20 cellular contexts compared by ENCODE assay signal in genomic region chr4:27789768-27790167, GRCh38.
A peak's percentile ranks its signal among the peaks of the same experiment; 100 is the strongest.
DNase-seq lines count a peak whose midpoint lies in the region; TF ChIP-seq lines count a peak whose summit lies in the region.
"Had no signal": no experiment of that assay in that cellular context is flagged by ENCODE, and none has a peak within 500 bp of the region (broad histone marks: within the 10 kb centered on the region; RNA-seq: fewer than 3 reads in every experiment).

No MANE protein-coding gene starts in this region.

- H3K4me1 Mint-ChIP-seq in chondrocyte (ENCODE audit: low read depth) = peaks cover 31% of the 10 kb centered on the region
- H3K4me1 Mint-ChIP-seq: activated CD4-positive, alpha-beta T cell treated with anti-CD3 and anti-CD28 coated beads for 36 hours; central memory CD8-positive, alpha-beta T cell; natural killer cell; stimulated activated naive CD8-positive, alpha-beta T cell treated with anti-CD3 and anti-CD28 coated beads, Interleukin-15, amount 100 ng/mL, for 72 hours had no signal

- H3K36me3 Mint-ChIP-seq in chondrocyte (ENCODE audit: low read depth) = peaks cover 2% of the 10 kb centered on the region
- H3K36me3 Mint-ChIP-seq: mesothelial cell of epicardium, natural killer cell had no signal

- TF ChIP-seq CTCF in chondrocyte (IDR thresholded peaks at IDR 0.05) = peak; percentile 32

- peak overlapping the region; percentile 28 for H3K27ac Mint-ChIP-seq in chondrocyte (ENCODE audit: unreplicated experiment)
- H3K27ac Mint-ChIP-seq: activated CD4-positive, alpha-beta T cell treated with anti-CD3 and anti-CD28 coated beads for 36 hours; mesothelial cell of epicardium; natural killer cell; stimulated activated naive CD8-positive, alpha-beta T cell treated with anti-CD3 and anti-CD28 coated beads, Interleukin-15, amount 100 ng/mL, for 72 hours had no signal

- H3K27me3 Mint-ChIP-seq in chondrocyte (ENCODE audit: low read depth) = no peaks in the 10 kb centered on the region
- H3K27me3 Mint-ChIP-seq: activated CD4-positive, alpha-beta T cell treated with anti-CD3 and anti-CD28 coated beads for 36 hours; central memory CD8-positive, alpha-beta T cell; stimulated activated naive CD8-positive, alpha-beta T cell treated with anti-CD3 and anti-CD28 coated beads, Interleukin-15, amount 100 ng/mL, for 72 hours had no signal

- no peak overlapping the region for H3K4me3 Mint-ChIP-seq in chondrocyte (ENCODE audit: unreplicated experiment)
- H3K4me3 Mint-ChIP-seq: activated CD4-positive, alpha-beta T cell treated with anti-CD3 and anti-CD28 coated beads for 36 hours; central memory CD8-positive, alpha-beta T cell; mesothelial cell of epicardium; natural killer cell; stimulated activated naive CD8-positive, alpha-beta T cell treated with anti-CD3 and anti-CD28 coated beads, Interleukin-15, amount 100 ng/mL, for 72 hours had no signal

- H3K4me3 ChIP-seq in skeletal muscle cell (ENCODE audit: low read depth, low read length) = no peak overlapping the region
- H3K4me3 ChIP-seq: dorsolateral prefrontal cortex, ovary, tibial nerve had no signal

- H3K9me3 Mint-ChIP-seq in chondrocyte (ENCODE audit: low read depth) = peaks cover 9% of the 10 kb centered on the region
- H3K9me3 Mint-ChIP-seq: mesothelial cell of epicardium had no signal

- DNase-seq in GM03348 (ENCODE audit: low spot score) (peak; percentile 29), RKO (ENCODE audit: low spot score) (peak; percentile 19), chondrocyte (ENCODE audit: low spot score) (no peak), skeletal muscle cell (ENCODE audit: low read depth) (peak; percentile 7), GDM1 (lab: John Stamatoyannopoulos, UW) (no peak), T-helper 9 cell (no peak), mesenteric fat pad (ENCODE audit: low spot score) (no peak)
- no peak for DNase-seq in activated CD8-positive, alpha-beta memory T cell treated with anti-CD3 and anti-CD28 coated beads, Interleukin-2, amount 50 U/mL, for 48 hours
- DNase-seq: activated CD4-positive, alpha-beta T cell treated with anti-CD3 and anti-CD28 coated beads for 36 hours; activated naive CD4-positive, alpha-beta T cell; activated T-cell treated with anti-CD3 and anti-CD28 coated beads, Interleukin-2, amount 50 U/mL, for 48 hours; dorsolateral prefrontal cortex; natural killer cell; NCI-H1436 treated with DMSO at 0.1 percent for 48 hours; NCI-H510A treated with DMSO at 0.1 percent for 48 hours; ovary; stimulated activated naive CD8-positive, alpha-beta T cell treated with anti-CD3 and anti-CD28 coated beads, Interleukin-15, amount 100 ng/mL, for 72 hours had no signal

Comparison
In these comparisons a context has a peak if more than half of its experiments do, and no peak if none do; other contexts are left out.
1. DNase-seq: peak in GM03348 (single experiment), RKO (single experiment) and skeletal muscle cell (single experiment); none in chondrocyte (single experiment), activated CD8-positive, alpha-beta memory T cell treated with anti-CD3 and anti-CD28 coated beads, Interleukin-2, amount 50 U/mL, for 48 hours (single experiment), GDM1 (single experiment), T-helper 9 cell (single experiment) and mesenteric fat pad (single experiment).